ENCODE assay signal across 8 cellular contexts in genomic region chr5:128082551-128083032, GRCh38. TPM values are rescaled to one million over a fixed set of nuclear protein-coding genes. Genes with fewer than 3 reads are reported as not detected.
DNase-seq lines count a peak whose midpoint lies in the region; ATAC-seq and TF ChIP-seq lines count a peak whose summit lies in the region.

No MANE protein-coding gene starts in this region.

- H3K9me3 ChIP-seq in ES-I3 (ENCODE audit: control insufficient read depth, insufficient read depth, low read length) (no peaks in the 10 kb centered on the region), HAP-1 (no peaks in the 10 kb centered on the region), prostate gland (no peaks in the 10 kb centered on the region)

- no peak for DNase-seq in HAP-1 (ENCODE audit: low spot score in 2 of 2)
- no peak for DNase-seq in foreskin fibroblast
- no peak for DNase-seq in prostate gland (ENCODE audit: low spot score)
- DNase-seq in kidney tubule cell (ENCODE audit: low spot score), result no peak
- no peak for DNase-seq in DMS153 treated with DMSO at 0.1 percent for 48 hours (lab: John Stamatoyannopoulos, UW; ENCODE audit: unreplicated experiment)

- peak; percentile 56 for ATAC-seq in SK-N-SH treated with all-trans-retinoic acid at 6 μM for 48 hours
- ATAC-seq in GM18868 (IDR thresholded peaks at IDR 0.05; ENCODE audit: unreplicated experiment), result no peak

- in situ Hi-C loops in HAP-1 (cut with MboI; ENCODE audit: low sequenced_read_pairs), result no loop called here

- under 1% methylated on average over 25 of the region's 25 CpGs for WGBS in prostate gland

- H3K36me3 ChIP-seq in ES-I3 (ENCODE audit: insufficient read depth, low read length) (no peaks in the 10 kb centered on the region), HAP-1 (replicated peaks) (no peaks in the 10 kb centered on the region), prostate gland (no peaks in the 10 kb centered on the region)

- no peaks in the 10 kb centered on the region; the same call in 1 of the 2 replicates for H3K4me1 ChIP-seq in ES-I3 (ENCODE audit: insufficient read depth, low read length)
- H3K4me1 ChIP-seq in HAP-1, result peaks cover 25% of the 10 kb centered on the region
- H3K4me1 ChIP-seq in prostate gland (replicated peaks), result no peaks in the 10 kb centered on the region

- H3K27me3 ChIP-seq in HAP-1 (ENCODE audit: low read depth), result no peaks in the 10 kb centered on the region
- no peaks in the 10 kb centered on the region for H3K27me3 ChIP-seq in prostate gland (replicated peaks; ENCODE audit: insufficient read depth)

- no peak for TF ChIP-seq POLR2A in prostate gland (IDR thresholded peaks at IDR 0.05)

- TF ChIP-seq CTCF in foreskin fibroblast (IDR thresholded peaks at IDR 0.05; ENCODE audit: low read depth, low read length) (no peak), prostate gland (IDR thresholded peaks at IDR 0.05) (no peak)

- intact Hi-C loops in prostate gland (cut with DNase I), result loop anchor here (5.0 to 10.0 kb wide), 5 partner anchors 115 to 520 kb away; no protein-coding TSS in a partner anchor

- peak overlapping the region; percentile 78 for H3K9ac ChIP-seq in ES-I3 (ENCODE audit: low read depth, low read length)

- H3K27ac ChIP-seq in prostate gland, result peak overlapping the region; percentile 96 to 97

- peak overlapping the region; percentile 79 for H3K4me3 ChIP-seq in HAP-1
- H3K4me3 ChIP-seq in foreskin fibroblast (ENCODE audit: low read depth in 1 of 2, low read length in 2 of 2), result peak overlapping the region; percentile 63 to 90
- H3K4me3 ChIP-seq in prostate gland, result peak overlapping the region; percentile 83 to 93

TF ChIP-seq in SK-N-SH treated with all-trans-retinoic acid at 6 μM for 48 hours, 23 proteins besides CTCF, POLR2A, EP300 and RAD21:
- TF ChIP-seq, protein P1, sequence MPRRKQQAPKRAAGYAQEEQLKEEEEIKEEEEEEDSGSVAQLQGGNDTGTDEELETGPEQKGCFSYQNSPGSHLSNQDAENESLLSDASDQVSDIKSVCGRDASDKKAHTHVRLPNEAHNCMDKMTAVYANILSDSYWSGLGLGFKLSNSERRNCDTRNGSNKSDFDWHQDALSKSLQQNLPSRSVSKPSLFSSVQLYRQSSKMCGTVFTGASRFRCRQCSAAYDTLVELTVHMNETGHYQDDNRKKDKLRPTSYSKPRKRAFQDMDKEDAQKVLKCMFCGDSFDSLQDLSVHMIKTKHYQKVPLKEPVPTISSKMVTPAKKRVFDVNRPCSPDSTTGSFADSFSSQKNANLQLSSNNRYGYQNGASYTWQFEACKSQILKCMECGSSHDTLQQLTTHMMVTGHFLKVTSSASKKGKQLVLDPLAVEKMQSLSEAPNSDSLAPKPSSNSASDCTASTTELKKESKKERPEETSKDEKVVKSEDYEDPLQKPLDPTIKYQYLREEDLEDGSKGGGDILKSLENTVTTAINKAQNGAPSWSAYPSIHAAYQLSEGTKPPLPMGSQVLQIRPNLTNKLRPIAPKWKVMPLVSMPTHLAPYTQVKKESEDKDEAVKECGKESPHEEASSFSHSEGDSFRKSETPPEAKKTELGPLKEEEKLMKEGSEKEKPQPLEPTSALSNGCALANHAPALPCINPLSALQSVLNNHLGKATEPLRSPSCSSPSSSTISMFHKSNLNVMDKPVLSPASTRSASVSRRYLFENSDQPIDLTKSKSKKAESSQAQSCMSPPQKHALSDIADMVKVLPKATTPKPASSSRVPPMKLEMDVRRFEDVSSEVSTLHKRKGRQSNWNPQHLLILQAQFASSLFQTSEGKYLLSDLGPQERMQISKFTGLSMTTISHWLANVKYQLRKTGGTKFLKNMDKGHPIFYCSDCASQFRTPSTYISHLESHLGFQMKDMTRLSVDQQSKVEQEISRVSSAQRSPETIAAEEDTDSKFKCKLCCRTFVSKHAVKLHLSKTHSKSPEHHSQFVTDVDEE (CRISPR knock-in tag; IDR thresholded peaks at IDR 0.05), result 0 out of 2 replicates have a peak, but pooled peaks have one; percentile 30
- TF ChIP-seq TCF4 (CRISPR knock-in tag; IDR thresholded peaks at IDR 0.05; ENCODE audit: borderline replicate concordance) (peak; percentile 19; the same call in 1 of the 2 replicates), SNAI2 (CRISPR knock-in tag; IDR thresholded peaks at IDR 0.05) (no peak), CSDC2 (CRISPR knock-in tag; IDR thresholded peaks at IDR 0.05) (peak; percentile 72; the same call in 1 of the 2 replicates)

RNA-seq across cellular contexts. Expression of gene SLC12A2, which starts 1.0 kb away (rescaled TPM):
- total RNA-seq in prostate gland, result 100 to 1,000 TPM in 1 of 2 donors, 10 to 100 TPM in 1; 51.3 to 195 TPM
